ENCODE assay signal across 16 cellular contexts in genomic region chr2:241601841-241602240, GRCh38. TPM values are rescaled to one million over a fixed set of nuclear protein-coding genes. Genes with fewer than 3 reads are reported as not detected.
A peak's percentile ranks its signal among the peaks of the same experiment; 100 is the strongest.
DNase-seq lines count a peak whose midpoint lies in the region; ATAC-seq lines count a peak whose summit lies in the region.
"Had no signal": no experiment of that assay in that cellular context is flagged by ENCODE, and none has a peak within 500 bp of the region (broad histone marks: within the 10 kb centered on the region; RNA-seq: fewer than 3 reads in every experiment).

No MANE protein-coding gene starts in this region.

- H3K36me3 ChIP-seq in neuronal stem cell (replicated peaks in 1 of 2; ENCODE audit: control insufficient read depth in 2 of 2, insufficient read depth in 2 of 2, low read length in 2 of 2): peaks cover 15 to 85% of the 10 kb centered on the region in 2 donors

- peak overlapping the region in 1 of 2 donors; percentile 91 for H3K27ac Mint-ChIP-seq in stimulated activated naive CD8-positive, alpha-beta T cell treated with anti-CD3 and anti-CD28 coated beads, Interleukin-15, amount 100 ng/mL, for 72 hours
- H3K27ac Mint-ChIP-seq: GM23338 had no signal

- ATAC-seq in stimulated activated naive CD8-positive, alpha-beta T cell treated with anti-CD3 and anti-CD28 coated beads, Interleukin-15, Interleukin-2, amounts not matched to agents 100 U/mL and 50 U/mL, for 24 hours: peak; percentile 28
- ATAC-seq in stimulated activated naive CD8-positive, alpha-beta T cell treated with anti-CD3 and anti-CD28 coated beads, Interleukin-15, amount 100 ng/mL, for 72 hours: no peak
- ATAC-seq: GM23338 had no signal

- WGBS in neuronal stem cell (ENCODE audit: extremely low coverage in 2 of 2, insufficient read length in 2 of 2, insufficient replicate concordance in 1 of 2), 2 donors: no CpG with 5 or more reads among the region's 13 CpGs

- no peaks in the 10 kb centered on the region for H3K9me3 ChIP-seq in neuronal stem cell (replicated peaks in 1 of 2; ENCODE audit: control insufficient read depth in 2 of 2, insufficient read depth in 1 of 2, low read depth in 1 of 2, low read length in 2 of 2)
- H3K9me3 ChIP-seq: BLaER1 had no signal

- H3K9me3 Mint-ChIP-seq in stimulated activated naive CD8-positive, alpha-beta T cell treated with anti-CD3 and anti-CD28 coated beads, Interleukin-15, amount 100 ng/mL, for 72 hours: no peaks in the 10 kb centered on the region
- H3K9me3 Mint-ChIP-seq: CD4-positive, alpha-beta memory T cell; GM23338 had no signal

- no peak overlapping the region for H3K18ac ChIP-seq in neuronal stem cell (ENCODE audit: low read length)

- no peak overlapping the region for H4K8ac ChIP-seq in neuronal stem cell (ENCODE audit: low read depth, low read length)

- H3K4me1 ChIP-seq in neuronal stem cell (ENCODE audit: control insufficient read depth in 2 of 2, insufficient read depth in 1 of 2, low read depth in 1 of 2, low read length in 2 of 2): no peaks in the 10 kb centered on the region

- H3K27me3 Mint-ChIP-seq in stimulated activated naive CD8-positive, alpha-beta T cell treated with anti-CD3 and anti-CD28 coated beads, Interleukin-15, amount 100 ng/mL, for 72 hours: no peaks in the 10 kb centered on the region
- H3K27me3 Mint-ChIP-seq: CD4-positive, alpha-beta memory T cell had no signal

- H2BK5ac ChIP-seq in neuronal stem cell (ENCODE audit: low read length): no peak overlapping the region

- no peak overlapping the region for H3K23ac ChIP-seq in neuronal stem cell (ENCODE audit: low read depth, low read length, poor library complexity)

- no peak overlapping the region for H2BK12ac ChIP-seq in neuronal stem cell (ENCODE audit: low read length)

- no peaks in the 10 kb centered on the region for H3K27me3 ChIP-seq in neuronal stem cell (ENCODE audit: control insufficient read depth in 3 of 3, insufficient read depth in 3 of 3, low read depth in 1 of 3, low read length in 3 of 3)
- H3K27me3 ChIP-seq: BLaER1 had no signal

- no peak overlapping the region for H3K4me2 ChIP-seq in neuronal stem cell (ENCODE audit: insufficient read depth, low read length, poor library complexity, severe bottlenecking)
- H3K4me2 ChIP-seq: BLaER1, GM23338 had no signal

- H4K91ac ChIP-seq in neuronal stem cell (ENCODE audit: low read depth, low read length, poor library complexity): no peak overlapping the region

- no peak overlapping the region for H3K9ac ChIP-seq in neuronal stem cell (ENCODE audit: low read depth, low read length, poor library complexity)
- H3K9ac ChIP-seq: BLaER1 had no signal

- H3K4me1 Mint-ChIP-seq in stimulated activated naive CD8-positive, alpha-beta T cell treated with anti-CD3 and anti-CD28 coated beads, Interleukin-15, amount 100 ng/mL, for 72 hours: no peaks in the 10 kb centered on the region
- H3K4me1 Mint-ChIP-seq: CD14-positive monocyte; CD4-positive, alpha-beta memory T cell; GM23338 had no signal

- H3K27ac ChIP-seq in neuronal stem cell (replicated peaks; ENCODE audit: low read length): no peak overlapping the region
- H3K27ac ChIP-seq: BLaER1 had no signal

- no peak overlapping the region for H3K4me3 ChIP-seq in neuronal stem cell (ENCODE audit: low read length in 2 of 2)
- H3K4me3 ChIP-seq: BLaER1, GM23338 had no signal

- H2AK5ac ChIP-seq in neuronal stem cell (ENCODE audit: low read depth, low read length): no peak overlapping the region

- peaks cover 1% of the 10 kb centered on the region for H3K79me1 ChIP-seq in neuronal stem cell (ENCODE audit: low read depth, low read length)

- no peak overlapping the region for H3K4ac ChIP-seq in neuronal stem cell (ENCODE audit: low read length)

- intact Hi-C loops in posterior vena cava (cut with DNase I): no loop called here

- no peak overlapping the region for H3K4me3 Mint-ChIP-seq in stimulated activated naive CD8-positive, alpha-beta T cell treated with anti-CD3 and anti-CD28 coated beads, Interleukin-15, amount 100 ng/mL, for 72 hours
- H3K4me3 Mint-ChIP-seq: CD14-positive monocyte; CD4-positive, alpha-beta memory T cell; GM23338 had no signal

- H2BK15ac ChIP-seq in neuronal stem cell (ENCODE audit: low read length): no peak overlapping the region

- H2BK120ac ChIP-seq in neuronal stem cell (ENCODE audit: low read depth, low read length): no peak overlapping the region

- no peak overlapping the region for H3K14ac ChIP-seq in neuronal stem cell (ENCODE audit: low read length)

- H2AFZ ChIP-seq in neuronal stem cell (ENCODE audit: low read length): no peak overlapping the region
- H2AFZ ChIP-seq: GM23338 had no signal

- DNase-seq in NCI-H1417 (lab: John Stamatoyannopoulos, UW) (peak; percentile 43 to 80 (median 64)), NCI-H1417 treated with DMSO at 0.1 percent for 48 hours (lab: John Stamatoyannopoulos, UW) (no peak), posterior vena cava (ENCODE audit: low spot score) (peak; percentile 49), neuronal stem cell (ENCODE audit: low spot score) (no peak)
- no peak for DNase-seq in stimulated activated naive CD8-positive, alpha-beta T cell treated with anti-CD3 and anti-CD28 coated beads, Interleukin-15, Interleukin-2, amounts not matched to agents 100 U/mL and 50 U/mL, for 24 hours
- DNase-seq in stimulated activated naive CD8-positive, alpha-beta T cell treated with anti-CD3 and anti-CD28 coated beads, Interleukin-15, amount 100 ng/mL, for 72 hours: no peak
- no peak for DNase-seq in activated CD8-positive, alpha-beta memory T cell treated with anti-CD3 and anti-CD28 coated beads, Interleukin-2, amount 50 U/mL, for 4 hours
- DNase-seq: 8988T; CD4-positive, alpha-beta memory T cell; DMS153; DMS79; GDM1; HCEC 1CT had no signal

RNA-seq across cellular contexts. Expression of gene THAP4, which starts 35.1 kb away (rescaled TPM):
- 10 to 100 TPM; 31.2 to 32.1 TPM for total RNA-seq in posterior vena cava
- polyA plus RNA-seq in neuronal stem cell (2013, experiment 1 of 2): 54.6 TPM
- polyA plus RNA-seq in neuronal stem cell (2013, experiment 2 of 2): 56.0 TPM

RNA-seq across cellular contexts. Expression of gene ATG4B, which starts 35.7 kb away (rescaled TPM):
- total RNA-seq in posterior vena cava: 10 to 100 TPM; 43.7 to 52.1 TPM
- polyA plus RNA-seq in neuronal stem cell (2013, experiment 1 of 2): 64.1 TPM
- polyA plus RNA-seq in neuronal stem cell (2013, experiment 2 of 2): 62.1 TPM

RNA-seq across cellular contexts. Expression of gene BOK, which starts 43.3 kb away (rescaled TPM):
- 10 to 100 TPM; 20.1 to 29.7 TPM for total RNA-seq in posterior vena cava
- polyA plus RNA-seq in neuronal stem cell (2013, experiment 1 of 2): 5.1 TPM
- 4.7 TPM for polyA plus RNA-seq in neuronal stem cell (2013, experiment 2 of 2)
- total RNA-seq: CD4-positive, alpha-beta memory T cell had no signal
- polyA plus RNA-seq: CD4-positive, alpha-beta memory T cell had no signal

Comparison
In these comparisons a context has a peak if more than half of its experiments do, and no peak if none do; other contexts are left out.
1. DNase-seq: peak in NCI-H1417 (3 of 3) and posterior vena cava (single experiment); none in NCI-H1417 treated with DMSO at 0.1 percent for 48 hours (single experiment), stimulated activated naive CD8-positive, alpha-beta T cell treated with anti-CD3 and anti-CD28 coated beads, Interleukin-15, Interleukin-2, amounts not matched to agents 100 U/mL and 50 U/mL, for 24 hours (single experiment), stimulated activated naive CD8-positive, alpha-beta T cell treated with anti-CD3 and anti-CD28 coated beads, Interleukin-15, amount 100 ng/mL, for 72 hours (0 of 2), neuronal stem cell (single experiment) and activated CD8-positive, alpha-beta memory T cell treated with anti-CD3 and anti-CD28 coated beads, Interleukin-2, amount 50 U/mL, for 4 hours (single experiment).